Comparison of ENCODE assay signal across 21 cellular contexts in genomic region chr4:105291920-105292319, GRCh38.
DNase-seq lines count a peak whose midpoint lies in the region; ATAC-seq and TF ChIP-seq lines count a peak whose summit lies in the region.
"Had no signal": no experiment of that assay in that cellular context is flagged by ENCODE, and none has a peak within 500 bp of the region (broad histone marks: within the 10 kb centered on the region; RNA-seq: fewer than 3 reads in every experiment).

No MANE protein-coding gene starts in this region.

- no peak overlapping the region for H3K4me2 ChIP-seq in H9 (ENCODE audit: insufficient read depth, insufficient read length, low read length)
- H3K4me2 ChIP-seq in fibroblast of lung (ENCODE audit: extremely low read depth, insufficient read depth, low read length) = no peak overlapping the region
- H3K4me2 ChIP-seq: SK-N-SH had no signal

- intact Hi-C loops in mucosa of descending colon (cut with DNase I, micrococcal nuclease) = no loop called here

- H2BK12ac ChIP-seq in H9 (ENCODE audit: insufficient read length, low read depth, low read length) = peak overlapping the region; percentile 87

- H3K27ac Mint-ChIP-seq in H9 = no peak overlapping the region
- H3K27ac Mint-ChIP-seq: CD8-positive, alpha-beta T cell had no signal

- H3K79me1 ChIP-seq in H9 (ENCODE audit: insufficient read depth, low read depth, low read length, poor library complexity, severe bottlenecking) = no peaks in the 10 kb centered on the region

- no peaks in the 10 kb centered on the region for H3K9me3 ChIP-seq in H9 (ENCODE audit: control insufficient read depth, low read depth, low read length)
- H3K9me3 ChIP-seq in fibroblast of lung (ENCODE audit: control insufficient read depth, insufficient read depth, low read depth, low read length) = no peaks in the 10 kb centered on the region
- peaks cover 6% of the 10 kb centered on the region for H3K9me3 ChIP-seq in mucosa of descending colon
- H3K9me3 ChIP-seq: SK-N-SH had no signal

- no peaks in the 10 kb centered on the region for H3K27me3 ChIP-seq in H9 (ENCODE audit: insufficient read depth, low read length)
- no peaks in the 10 kb centered on the region for H3K27me3 ChIP-seq in fibroblast of lung (ENCODE audit: control insufficient read depth, insufficient read depth, low read length)

- H4K5ac ChIP-seq in H9 (ENCODE audit: insufficient read length, low read depth, low read length) = no peak overlapping the region

- H3K4me1 ChIP-seq in H9 (ENCODE audit: insufficient read depth, low read length) (no peaks in the 10 kb centered on the region), fibroblast of lung (ENCODE audit: control insufficient read depth, extremely low read depth, insufficient read depth, low read length) (no peaks in the 10 kb centered on the region), mucosa of descending colon (ENCODE audit: low read depth) (no peaks in the 10 kb centered on the region)

- H3K4me3 ChIP-seq in LNCaP clone FGC (ENCODE audit: low read depth, low read length) = no peak overlapping the region
- H3K4me3 ChIP-seq in fibroblast of lung (replicated peaks in 1 of 4; ENCODE audit: control extremely low read depth in 1 of 4, insufficient read depth in 1 of 4, low read depth in 3 of 4, low read length in 4 of 4) = no peak overlapping the region
- H3K4me3 ChIP-seq in mucosa of descending colon = no peak overlapping the region

- no peaks in the 10 kb centered on the region for H3K27me3 Mint-ChIP-seq in H9 (ENCODE audit: low read depth)

- no peaks in the 10 kb centered on the region for H3K36me3 Mint-ChIP-seq in H9 (ENCODE audit: insufficient read depth in 1 of 3, low read depth in 3 of 3)

- WGBS in H9 (ENCODE audit: extremely low coverage, insufficient read length, low lambda C conversion rate) = no CpG with 5 or more reads among the region's 3 CpGs

- H2AFZ ChIP-seq in H9 (ENCODE audit: low read length) = no peak overlapping the region
- H2AFZ ChIP-seq in fibroblast of lung (ENCODE audit: low read length) = peak overlapping the region; percentile 49

- H3K9ac ChIP-seq in H9 (ENCODE audit: extremely low read depth, insufficient read length, low read length) (no peak overlapping the region), fibroblast of lung (ENCODE audit: insufficient read depth, low read length) (no peak overlapping the region)
- H3K9ac ChIP-seq: SK-N-SH had no signal

- no peaks in the 10 kb centered on the region for H3K23me2 ChIP-seq in H9 (ENCODE audit: insufficient read length, low read depth, low read length, poor library complexity, severe bottlenecking)

- no peak overlapping the region for H2AK5ac ChIP-seq in H9 (ENCODE audit: insufficient read length, low read length)

- H3K27ac ChIP-seq in H9 (ENCODE audit: insufficient read length, low read depth, low read length) (no peak overlapping the region), fibroblast of lung (ENCODE audit: insufficient read depth, low read length) (no peak overlapping the region), substantia nigra (ENCODE audit: low read depth, low read length, poor library complexity, severe bottlenecking) (no peak overlapping the region)

- no peak overlapping the region for H2BK20ac ChIP-seq in H9 (ENCODE audit: low read depth, low read length, poor library complexity, severe bottlenecking)

- H3K9me3 Mint-ChIP-seq in H9 = no peaks in the 10 kb centered on the region; a peak in 1 of 5 replicates

- H3T11ph ChIP-seq in H9 (ENCODE audit: low read length) = no peak overlapping the region

- no peak overlapping the region for H3K4ac ChIP-seq in H9 (ENCODE audit: low read depth, low read length)

- no peaks in the 10 kb centered on the region for H3K4me1 Mint-ChIP-seq in H9

- H2BK15ac ChIP-seq in H9 (ENCODE audit: low read depth, low read length) = no peak overlapping the region

- no peak overlapping the region for H2BK120ac ChIP-seq in H9 (ENCODE audit: low read depth, low read length, poor library complexity, severe bottlenecking)

- TF ChIP-seq CTCF in H9 (conservative IDR thresholded peaks at IDR 0.05) (no peak), LNCaP clone FGC (IDR thresholded peaks at IDR 0.05; ENCODE audit: control insufficient read depth, extremely low read depth, insufficient read depth) (no peak), fibroblast of lung (conservative IDR thresholded peaks at IDR 0.05 in 1 of 2, IDR thresholded peaks at IDR 0.05 in 1 of 2; ENCODE audit: low read depth in 1 of 2, low read length in 2 of 2) (no peak), mucosa of descending colon (IDR thresholded peaks at IDR 0.05) (no peak)

- H4K8ac ChIP-seq in H9 (replicated peaks; ENCODE audit: insufficient read length, low read depth, low read length) = no peak overlapping the region

- no peak overlapping the region for H4K91ac ChIP-seq in H9 (ENCODE audit: insufficient read length, low read depth, low read length)

- H2BK5ac ChIP-seq in H9 (ENCODE audit: insufficient read length, low read length) = no peak overlapping the region

- H3K79me2 ChIP-seq in H9 (ENCODE audit: insufficient read depth, low read length) (no peaks in the 10 kb centered on the region), fibroblast of lung (ENCODE audit: control insufficient read depth, insufficient read depth, low read length) (no peaks in the 10 kb centered on the region)

- H3K23ac ChIP-seq in H9 (ENCODE audit: insufficient read length, low read depth, low read length) = no peak overlapping the region

- H3K4me3 Mint-ChIP-seq in H9 = no peak overlapping the region
- H3K4me3 Mint-ChIP-seq: CD8-positive, alpha-beta T cell had no signal

- no peak overlapping the region for H3K18ac ChIP-seq in H9 (ENCODE audit: insufficient read length, low read depth, low read length)

- H3K14ac ChIP-seq in H9 (ENCODE audit: insufficient read depth, low read length) = no peak overlapping the region

- ATAC-seq in mucosa of descending colon = peak; percentile 68
- ATAC-seq: CD8-positive, alpha-beta T cell; Panc1 had no signal

- H4K20me1 ChIP-seq in H9 (ENCODE audit: control insufficient read depth, insufficient read depth, insufficient read length) (no peaks in the 10 kb centered on the region), fibroblast of lung (ENCODE audit: control insufficient read depth, extremely low read depth, insufficient read depth, low read length) (no peaks in the 10 kb centered on the region)

- DNase-seq in H9 = no peak
- DNase-seq in LNCaP clone FGC (ENCODE audit: low read depth) = peak; percentile 6
- DNase-seq in fibroblast of lung (ENCODE audit: low read depth in 2 of 2) = peak in 1 of 2 donors; percentile 64
- DNase-seq in mucosa of descending colon = peak in 1 of 3 donors; percentile 41
- DNase-seq in SW480 (ENCODE audit: low spot score) = no peak
- no peak for DNase-seq in NCI-H2081 treated with DMSO at 0.1 percent for 48 hours (lab: John Stamatoyannopoulos, UW)
- no peak for DNase-seq in substantia nigra (lab: John Stamatoyannopoulos, UW)
- DNase-seq: C1 segment of cervical spinal cord; CD8-positive, alpha-beta T cell; EL; GF-D8; KG1; NCI-H1417; NCI-H1694 treated with DMSO at 0.1 percent for 48 hours; NCI-H2107; NCI-H446 treated with DMSO at 0.1 percent for 48 hours; NCI-H748 treated with DMSO at 0.1 percent for 48 hours; NK-92 treated with Interleukin-12 subunit alpha and Interleukin-12 subunit beta, amount 100 ng/mL, for 24 hours; SIG-M5; SK-N-SH had no signal

- no peaks in the 10 kb centered on the region for H3K36me3 ChIP-seq in fibroblast of lung (ENCODE audit: control insufficient read depth, insufficient read depth, low read length)
- no peaks in the 10 kb centered on the region for H3K36me3 ChIP-seq in mucosa of descending colon (ENCODE audit: low read depth)

- no peak overlapping the region for H3K56ac ChIP-seq in H9 (ENCODE audit: insufficient read length, low read depth, low read length)
